In genomic region chr20:45497971-45498494, GRCh38 we compare ENCODE assay signal across 1 cellular context.
TF ChIP-seq lines count a peak whose summit lies in the region.

No MANE protein-coding gene starts in this region.

TF ChIP-seq in HCT116, 20 proteins besides CTCF, POLR2A, EP300 and RAD21:
- no peak for TF ChIP-seq CEBPB (IDR thresholded peaks at IDR 0.05; ENCODE audit: low read depth)
- no peak for TF ChIP-seq TCF7L2 (IDR thresholded peaks at IDR 0.05; ENCODE audit: borderline replicate concordance, extremely low read depth, insufficient read depth, insufficient read length)
- no peak for TF ChIP-seq EZH2phosphoT487 (IDR thresholded peaks at IDR 0.05; ENCODE audit: borderline replicate concordance)
- no peak for TF ChIP-seq SRF (IDR thresholded peaks at IDR 0.05; ENCODE audit: low read depth)
- no peak for TF ChIP-seq EGR1 (IDR thresholded peaks at IDR 0.05; ENCODE audit: low read depth)
- TF ChIP-seq JUND (IDR thresholded peaks at IDR 0.05) = no peak
- TF ChIP-seq REST (IDR thresholded peaks at IDR 0.05; ENCODE audit: low read depth) = no peak
- TF ChIP-seq CBX3 (IDR thresholded peaks at IDR 0.05; ENCODE audit: low read depth) = no peak
